ENCODE assay signal across 1 cellular context in the genomic region with DNA sequence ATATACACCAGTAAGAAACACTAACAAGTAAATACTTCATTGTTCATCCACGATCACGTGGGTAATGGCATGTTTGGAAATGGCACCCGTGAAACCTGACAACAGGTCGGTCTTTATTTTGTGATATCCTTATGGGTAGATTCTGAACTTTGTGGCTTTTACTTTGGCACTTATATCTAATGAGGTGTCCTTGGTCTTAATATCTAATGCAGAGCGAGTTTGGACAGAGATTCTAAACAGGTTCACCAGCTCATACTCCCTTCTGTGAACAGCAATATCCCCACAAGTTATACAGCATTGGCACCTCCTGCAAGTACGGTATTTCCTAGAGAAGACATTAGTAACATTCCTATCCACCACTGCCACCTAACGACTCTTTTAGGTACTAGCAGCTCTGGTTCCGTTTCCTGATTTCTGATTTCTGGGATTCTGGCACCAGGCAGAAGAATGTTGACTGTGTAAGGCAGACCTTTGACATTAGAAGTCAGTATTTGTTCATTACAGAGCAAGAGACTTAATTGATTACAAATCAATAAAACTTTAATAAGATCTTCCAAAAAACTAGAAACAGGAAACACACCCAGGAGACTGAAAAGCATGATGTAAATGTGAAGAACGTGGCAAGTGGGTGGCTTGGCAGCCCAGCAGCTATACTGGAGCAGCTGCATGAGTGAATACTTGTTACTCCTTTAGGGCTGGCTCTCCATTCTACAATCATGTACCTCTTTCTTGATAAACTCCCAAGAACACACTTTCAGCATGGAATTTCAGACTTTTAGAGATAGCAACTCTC.
TF ChIP-seq lines count a peak whose summit lies in the region.

No MANE protein-coding gene starts in this region.

TF ChIP-seq in HEK293, 187 proteins besides CTCF, POLR2A, EP300 and RAD21 (continued from another document):
- TF ChIP-seq ZNF518A (tag by site-specific recombination; conservative IDR thresholded peaks at IDR 0.05; ENCODE audit: low read depth) (0 out of 2 replicates have a peak, but pooled peaks have one; percentile 38), ZNF555 (tag by site-specific recombination; conservative IDR thresholded peaks at IDR 0.05) (no peak), KLF1 (tag by site-specific recombination; IDR thresholded peaks at IDR 0.05) (no peak), ZNF292 (tag by site-specific recombination; IDR thresholded peaks at IDR 0.05; ENCODE audit: borderline replicate concordance, low read depth) (no peak), EGR2 (tag by site-specific recombination; IDR thresholded peaks at IDR 0.05; ENCODE audit: low read depth) (no peak), ZSCAN30 (tag by site-specific recombination; IDR thresholded peaks at IDR 0.05) (0 out of 2 replicates have a peak, but pooled peaks have one; percentile 34), ZNF211 (tag by site-specific recombination; IDR thresholded peaks at IDR 0.05; ENCODE audit: low read depth) (no peak), ZNF830 (tag by site-specific recombination; IDR thresholded peaks at IDR 0.05; ENCODE audit: low read depth) (no peak), PBX3 (CRISPR knock-in tag; IDR thresholded peaks at IDR 0.05) (no peak), ZNF791 (tag by site-specific recombination; IDR thresholded peaks at IDR 0.05) (no peak), ZBTB1 (tag by site-specific recombination; IDR thresholded peaks at IDR 0.05) (no peak), SETDB1 (IDR thresholded peaks at IDR 0.05; ENCODE audit: insufficient read length, low read length) (no peak), ZNF677 (tag by site-specific recombination; IDR thresholded peaks at IDR 0.05) (no peak), ZNF670 (tag by site-specific recombination; IDR thresholded peaks at IDR 0.05; ENCODE audit: low read depth) (no peak), ZNF692 (tag by site-specific recombination; IDR thresholded peaks at IDR 0.05) (0 out of 2 replicates have a peak, but pooled peaks have one; percentile 26), ZNF2 (tag by site-specific recombination; IDR thresholded peaks at IDR 0.05) (0 out of 2 replicates have a peak, but pooled peaks have one; percentile 46), MZF1 (tag by site-specific recombination; IDR thresholded peaks at IDR 0.05; ENCODE audit: borderline replicate concordance) (peak; percentile 29; the same call in 1 of the 2 replicates), OVOL3 (tag by site-specific recombination; IDR thresholded peaks at IDR 0.05) (no peak), ZNF654 (tag by site-specific recombination; IDR thresholded peaks at IDR 0.05; ENCODE audit: low read depth) (peak; percentile 94), ZNF341 (tag by site-specific recombination; IDR thresholded peaks at IDR 0.05; ENCODE audit: low read depth) (peak; percentile 41; the same call in 1 of the 2 replicates), ZNF623 (tag by site-specific recombination; IDR thresholded peaks at IDR 0.05) (no peak)
- TF ChIP-seq, protein P1, sequence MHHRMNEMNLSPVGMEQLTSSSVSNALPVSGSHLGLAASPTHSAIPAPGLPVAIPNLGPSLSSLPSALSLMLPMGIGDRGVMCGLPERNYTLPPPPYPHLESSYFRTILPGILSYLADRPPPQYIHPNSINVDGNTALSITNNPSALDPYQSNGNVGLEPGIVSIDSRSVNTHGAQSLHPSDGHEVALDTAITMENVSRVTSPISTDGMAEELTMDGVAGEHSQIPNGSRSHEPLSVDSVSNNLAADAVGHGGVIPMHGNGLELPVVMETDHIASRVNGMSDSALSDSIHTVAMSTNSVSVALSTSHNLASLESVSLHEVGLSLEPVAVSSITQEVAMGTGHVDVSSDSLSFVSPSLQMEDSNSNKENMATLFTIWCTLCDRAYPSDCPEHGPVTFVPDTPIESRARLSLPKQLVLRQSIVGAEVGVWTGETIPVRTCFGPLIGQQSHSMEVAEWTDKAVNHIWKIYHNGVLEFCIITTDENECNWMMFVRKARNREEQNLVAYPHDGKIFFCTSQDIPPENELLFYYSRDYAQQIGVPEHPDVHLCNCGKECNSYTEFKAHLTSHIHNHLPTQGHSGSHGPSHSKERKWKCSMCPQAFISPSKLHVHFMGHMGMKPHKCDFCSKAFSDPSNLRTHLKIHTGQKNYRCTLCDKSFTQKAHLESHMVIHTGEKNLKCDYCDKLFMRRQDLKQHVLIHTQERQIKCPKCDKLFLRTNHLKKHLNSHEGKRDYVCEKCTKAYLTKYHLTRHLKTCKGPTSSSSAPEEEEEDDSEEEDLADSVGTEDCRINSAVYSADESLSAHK (tag by site-specific recombination; IDR thresholded peaks at IDR 0.05), result no peak
